ENCODE assay signal across 1 cellular context in genomic region chr10:31604141-31604540, GRCh38.
TF ChIP-seq lines count a peak whose summit lies in the region.

No MANE protein-coding gene starts in this region.

TF ChIP-seq in K562, 482 proteins besides CTCF, POLR2A, EP300 and RAD21 (continued from another document):
- TF ChIP-seq CUX1 (CRISPR knock-in tag; IDR thresholded peaks at IDR 0.05) (no peak), ARID2 (IDR thresholded peaks at IDR 0.05) (no peak), NFXL1 (CRISPR knock-in tag; IDR thresholded peaks at IDR 0.05) (no peak)
TF ChIP-seq in K562: peak in this region for 0.
